In the genomic region with DNA sequence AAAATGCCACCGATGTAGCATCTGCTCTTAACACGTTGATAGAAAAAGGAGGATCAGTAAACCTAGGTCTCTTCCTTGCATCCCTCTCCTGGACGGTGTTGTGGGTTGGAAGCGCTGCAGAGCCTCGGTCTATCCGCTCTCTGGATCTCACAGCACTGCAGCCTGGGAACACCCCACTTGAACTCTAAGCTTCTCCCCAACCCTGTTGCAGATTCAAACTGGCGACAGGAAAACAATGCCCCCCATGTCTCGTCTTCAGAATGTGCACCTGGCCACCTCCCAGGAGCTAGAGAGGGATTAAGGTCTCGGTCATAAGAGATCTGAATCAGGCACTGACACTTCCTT, we compare ENCODE assay signal across 9 cellular contexts. TPM values are rescaled to one million over a fixed set of nuclear protein-coding genes. Genes with fewer than 3 reads are reported as not detected.
DNase-seq lines count a peak whose midpoint lies in the region; ATAC-seq and TF ChIP-seq lines count a peak whose summit lies in the region.
"Had no signal": no experiment of that assay in that cellular context is flagged by ENCODE, and none has a peak within 500 bp of the region (broad histone marks: within the 10 kb centered on the region; RNA-seq: fewer than 3 reads in every experiment).

No MANE protein-coding gene starts in this region.

- DNase-seq in BJ (ENCODE audit: low read depth) = no peak
- DNase-seq in SJSA1 (ENCODE audit: low read depth in 1 of 2, low spot score in 2 of 2) = no peak
- no peak for DNase-seq in GM19240 (ENCODE audit: insufficient read length, low spot score)
- no peak for DNase-seq in GM19238 (ENCODE audit: insufficient read length, low spot score)

- H3K27ac ChIP-seq in SJSA1 = no peak overlapping the region; the same call in 1 of the 2 replicates

- peak overlapping the region; percentile 21 for H2AFZ ChIP-seq in neuron (ENCODE audit: low read depth, low read length)

- peak overlapping the region; percentile 27 for H3K9ac ChIP-seq in endocrine pancreas (ENCODE audit: control insufficient read depth, insufficient read depth, low read length)

- H3K36me3 ChIP-seq in BJ (ENCODE audit: control insufficient read depth, insufficient read depth, low read length) (no peaks in the 10 kb centered on the region), SJSA1 (no peaks in the 10 kb centered on the region), endocrine pancreas (ENCODE audit: control insufficient read depth, insufficient read depth, low read length) (no peaks in the 10 kb centered on the region), neuron (ENCODE audit: insufficient read depth, low read length) (no peaks in the 10 kb centered on the region)

- H3K9me3 ChIP-seq in SJSA1 (replicated peaks) (no peaks in the 10 kb centered on the region), endocrine pancreas (ENCODE audit: control insufficient read depth, low read length) (no peaks in the 10 kb centered on the region), neuron (ENCODE audit: low read length) (peaks cover 8% of the 10 kb centered on the region)

- CTCF ChIA-PET in BJ (lab: Yijun Ruan, JAX) = interaction anchor here (0.6 to 1.3 kb wide), 3 partner anchors 13 to 353 kb away, joined by 3 to 5 read pairs (median 4); no protein-coding TSS in a partner anchor

- H3K4me3 ChIP-seq in BJ (ENCODE audit: low read depth, low read length) (peak overlapping the region; percentile 96), SJSA1 (peak overlapping the region; percentile 64), endocrine pancreas (ENCODE audit: control insufficient read depth, insufficient read depth, low read length) (peak overlapping the region; percentile 72), neuron (ENCODE audit: low read length) (peak overlapping the region; percentile 73)

- ATAC-seq in GM21526 (IDR thresholded peaks at IDR 0.05; ENCODE audit: low FRiP score, unreplicated experiment) = peak; percentile 0
- ATAC-seq in GM21360 (IDR thresholded peaks at IDR 0.05; ENCODE audit: unreplicated experiment) = no peak

- POLR2A ChIA-PET in BJ (lab: Charles Lee) = no interaction called here

- TF ChIP-seq CTCF in BJ (IDR thresholded peaks at IDR 0.05; ENCODE audit: insufficient read depth, low read depth, low read length) = no peak

- H3K4me1 ChIP-seq in SJSA1 (replicated peaks) (peaks cover 5% of the 10 kb centered on the region), endocrine pancreas (ENCODE audit: control insufficient read depth, insufficient read depth, low read length) (no peaks in the 10 kb centered on the region), neuron (ENCODE audit: insufficient read depth, low read length) (peaks cover 13% of the 10 kb centered on the region)

- H3K27me3 ChIP-seq in BJ (ENCODE audit: control insufficient read depth, insufficient read depth, low read length) = no peaks in the 10 kb centered on the region
- no peaks in the 10 kb centered on the region for H3K27me3 ChIP-seq in SJSA1 (replicated peaks)
- H3K27me3 ChIP-seq in endocrine pancreas (ENCODE audit: control insufficient read depth, insufficient read depth, low read length) = no peaks in the 10 kb centered on the region
- no peaks in the 10 kb centered on the region for H3K27me3 ChIP-seq in neuron (ENCODE audit: insufficient read depth, low read length)

RNA-seq across cellular contexts. Expression of a gene that starts 0.5 kb away (rescaled TPM):
- polyA plus RNA-seq in BJ (2011; rRNA removed) = 15.1 and 20.6 TPM in 2 replicates
- polyA minus RNA-seq in BJ (2011; rRNA and poly(A)+ RNA removed) = 5.6 and 6.1 TPM in 2 replicates
- total RNA-seq in SJSA1 (2014; rRNA removed; shearing (Covaris generic)) = 10.5 and 16.1 TPM in 2 replicates

RNA-seq across cellular contexts. Expression of a gene that starts 47.9 kb away (rescaled TPM):
- polyA plus RNA-seq in BJ (2011; rRNA removed) = 0.63 and 0.75 TPM in 2 replicates
- 0.62 and 0.67 TPM in 2 replicates for polyA minus RNA-seq in BJ (2011; rRNA and poly(A)+ RNA removed)
- total RNA-seq in SJSA1 (2014; rRNA removed; shearing (Covaris generic)) = 0.18 and 0.31 TPM in 2 replicates

RNA-seq across cellular contexts. Expression of a gene that starts 53.6 kb away (rescaled TPM):
- polyA plus RNA-seq in BJ (2011; rRNA removed) = 0.02 TPM in 1 of 2 replicates, not detected in the other
- not detected in 2 replicates for polyA minus RNA-seq in BJ (2011; rRNA and poly(A)+ RNA removed)
- not detected in 2 replicates for total RNA-seq in SJSA1 (2014; rRNA removed; shearing (Covaris generic))
- total RNA-seq: NCI-H460 had no signal
